ENCODE assay signal across 9 cellular contexts in genomic region chr5:150490754-150491153, GRCh38. TPM values are rescaled to one million over a fixed set of nuclear protein-coding genes. Genes with fewer than 3 reads are reported as not detected.
DNase-seq lines count a peak whose midpoint lies in the region; ATAC-seq and TF ChIP-seq lines count a peak whose summit lies in the region.
"Had no signal": no experiment of that assay in that cellular context is flagged by ENCODE, and none has a peak within 500 bp of the region (broad histone marks: within the 10 kb centered on the region; RNA-seq: fewer than 3 reads in every experiment).

No MANE protein-coding gene starts in this region.

- TF ChIP-seq EP300 in gastroesophageal sphincter (IDR thresholded peaks at IDR 0.05): no peak

- H3K4me2 ChIP-seq in GM23248 (ENCODE audit: unreplicated experiment): peak overlapping the region; percentile 59

- intact Hi-C loops in spleen (cut with DNase I; ENCODE audit: low total_unique reads): no loop called here

- peak overlapping the region; percentile 93 for H3K9ac ChIP-seq in GM23248
- peak overlapping the region; percentile 13 for H3K9ac ChIP-seq in SK-N-MC (ENCODE audit: insufficient read length)

- H3F3A ChIP-seq in GM23248 (ENCODE audit: insufficient read depth): peaks cover 71% of the 10 kb centered on the region

- H3K4me1 Mint-ChIP-seq in activated naive CD8-positive, alpha-beta T cell treated with anti-CD3 and anti-CD28 coated beads for 36 hours: peaks cover 8% of the 10 kb centered on the region

- peak overlapping the region; percentile 24; the same call in 1 of the 2 replicates for H3K4me3 ChIP-seq in GM23248
- 0 out of 2 replicates have a peak overlapping the region, but pooled peaks have one; percentile 6 for H3K4me3 ChIP-seq in SK-N-MC
- no peak overlapping the region for H3K4me3 ChIP-seq in gastroesophageal sphincter
- peak overlapping the region in 2 of 8 donors; percentile 13 to 86 for H3K4me3 ChIP-seq in spleen

- TF ChIP-seq CTCF in gastroesophageal sphincter (IDR thresholded peaks at IDR 0.05): no peak
- no peak for TF ChIP-seq CTCF in spleen (IDR thresholded peaks at IDR 0.05 in 8 of 11, conservative IDR thresholded peaks at IDR 0.05 in 3 of 11)

- H3K36me3 Mint-ChIP-seq in activated naive CD8-positive, alpha-beta T cell treated with anti-CD3 and anti-CD28 coated beads for 36 hours: no peaks in the 10 kb centered on the region

- H3K27me3 Mint-ChIP-seq in activated naive CD8-positive, alpha-beta T cell treated with anti-CD3 and anti-CD28 coated beads for 36 hours: peaks cover 12% of the 10 kb centered on the region

- no peak for ATAC-seq in gastroesophageal sphincter

- no peak overlapping the region for H2AFZ ChIP-seq in GM23248

- H3K9me3 ChIP-seq in GM23248 (ENCODE audit: low read depth) (no peaks in the 10 kb centered on the region), SK-N-MC (ENCODE audit: low read depth, low read length) (no peaks in the 10 kb centered on the region), gastroesophageal sphincter (no peaks in the 10 kb centered on the region), spleen (no peaks in the 10 kb centered on the region)

- H4K20me1 ChIP-seq in GM23248 (ENCODE audit: insufficient read depth): no peaks in the 10 kb centered on the region

- H3K27me3 ChIP-seq in GM23248 (replicated peaks; ENCODE audit: insufficient read depth): no peaks in the 10 kb centered on the region
- no peaks in the 10 kb centered on the region for H3K27me3 ChIP-seq in gastroesophageal sphincter
- peaks cover 0 to 4% (median 0%) of the 10 kb centered on the region in 7 donors for H3K27me3 ChIP-seq in spleen (replicated peaks in 1 of 7)

- TF ChIP-seq POLR2A in gastroesophageal sphincter (IDR thresholded peaks at IDR 0.05) (no peak), spleen (IDR thresholded peaks at IDR 0.05) (no peak)

- H3K9me2 ChIP-seq in GM23248 (ENCODE audit: insufficient read depth): no peaks in the 10 kb centered on the region

- 67 to 84% methylated on average over 1 of the region's 1 CpG for WGBS in GM23248 (ENCODE audit: low coverage in 1 of 2, low lambda C conversion rate in 2 of 2, missing lambda C conversion rate in 2 of 2), 2 experiments
- 18 to 20% methylated on average over 1 of the region's 1 CpG for WGBS in gastroesophageal sphincter (ENCODE audit: low coverage in 1 of 2), 2 donors
- 19 to 52% (median 42%) methylated on average over 1 of the region's 1 CpG for WGBS in spleen, 5 donors

- H3K36me3 ChIP-seq in GM23248 (ENCODE audit: low read depth) (no peaks in the 10 kb centered on the region), SK-N-MC (ENCODE audit: insufficient read depth, low read length) (no peaks in the 10 kb centered on the region), gastroesophageal sphincter (no peaks in the 10 kb centered on the region), spleen (peaks cover 0 to 59% (median 0%) of the 10 kb centered on the region in 6 donors)

- H3K27ac ChIP-seq in GM23248 (peak overlapping the region; percentile 88), SK-N-MC (no peak overlapping the region; the same call in 1 of the 2 replicates), gastroesophageal sphincter (peak overlapping the region; percentile 19 to 98 (median 95)), spleen (peak overlapping the region; percentile 70 to 99 (median 97))

- H3K79me2 ChIP-seq in GM23248 (ENCODE audit: insufficient read depth): peaks cover 96% of the 10 kb centered on the region

- H3K4me3 Mint-ChIP-seq in activated naive CD8-positive, alpha-beta T cell treated with anti-CD3 and anti-CD28 coated beads for 36 hours: no peak overlapping the region

- in situ Hi-C loops in GM23248 (cut with MboI): no loop called here

- no peaks in the 10 kb centered on the region for H3K9me3 Mint-ChIP-seq in activated naive CD8-positive, alpha-beta T cell treated with anti-CD3 and anti-CD28 coated beads for 36 hours

- H3K4me1 ChIP-seq in GM23248 (ENCODE audit: insufficient read depth) (peaks cover 62% of the 10 kb centered on the region), gastroesophageal sphincter (peaks cover 29 to 84% (median 57%) of the 10 kb centered on the region in 3 donors), spleen (peaks cover 44 to 89% (median 74%) of the 10 kb centered on the region in 6 donors)

- DNase-seq in GM23248: peak; percentile 13
- no peak for DNase-seq in SK-N-MC (ENCODE audit: low read depth, low spot score)
- DNase-seq in spleen: no peak
- DNase-seq in HCEC 1CT: no peak
- DNase-seq in RPMI8226: no peak
- no peak for DNase-seq in SIG-M5 (lab: John Stamatoyannopoulos, UW)
- no peak for DNase-seq in activated naive CD8-positive, alpha-beta T cell treated with anti-CD3 and anti-CD28 coated beads for 36 hours
- DNase-seq: DMS53 had no signal

- H3K27ac Mint-ChIP-seq in activated naive CD8-positive, alpha-beta T cell treated with anti-CD3 and anti-CD28 coated beads for 36 hours: no peak overlapping the region

RNA-seq across cellular contexts. Expression of gene NDST1, which starts 17.2 kb away (rescaled TPM):
- total RNA-seq in GM23248 (2014; rRNA removed; shearing (Covaris generic)): 129 and 159 TPM in 2 replicates
- polyA plus RNA-seq in GM23248 (2016; fragmentation: Nextera tagmentation; extraction: Ambion mirVana) (39.1 and 41.3 TPM in 2 replicates), spleen (10 to 100 TPM in 1 of 3 donors, 1 to 10 TPM in 2; 6.1 to 45.7 (median 6.8) TPM)
- total RNA-seq in gastroesophageal sphincter (100 to 1,000 TPM in 1 of 4 donors, 10 to 100 TPM in 3; 58.3 to 146 (median 72.1) TPM), spleen (100 to 1,000 TPM; 123 to 360 (median 261) TPM)
- 1 to 10 TPM; 7.1 to 7.3 TPM for total RNA-seq in activated naive CD8-positive, alpha-beta T cell treated with anti-CD3 and anti-CD28 coated beads for 36 hours

RNA-seq across cellular contexts. Expression of gene RPS14, which starts 41.2 kb away (rescaled TPM):
- total RNA-seq in GM23248 (2014; rRNA removed; shearing (Covaris generic)): 1,694 and 1,749 TPM in 2 replicates
- polyA plus RNA-seq in GM23248 (2016; fragmentation: Nextera tagmentation; extraction: Ambion mirVana): 1,343 and 1,380 TPM in 2 replicates
- total RNA-seq in gastroesophageal sphincter: 1,000 to 10,000 TPM; 1,275 to 3,828 (median 2,502) TPM
- total RNA-seq in spleen: 1,000 to 10,000 TPM; 1,801 to 2,829 (median 2,025) TPM
- 1,000 to 10,000 TPM; 5,417 to 8,400 (median 8,329) TPM for polyA plus RNA-seq in spleen
- total RNA-seq in activated naive CD8-positive, alpha-beta T cell treated with anti-CD3 and anti-CD28 coated beads for 36 hours: 1,000 to 10,000 TPM; 2,978 to 3,004 TPM

Comparison
In these comparisons a context has a peak if more than half of its experiments do, and no peak if none do; other contexts are left out.
1. H3K4me3 ChIP-seq: peak in GM23248 (single experiment) and SK-N-MC (single experiment); none in gastroesophageal sphincter (0 of 2).
2. RNA of gene NDST1, which starts 17.2 kb away (total RNA-seq): 123 to 360 TPM in spleen, 129 to 159 TPM in GM23248 and 58.3 to 146 TPM in gastroesophageal sphincter; 7.1 to 7.3 TPM in activated naive CD8-positive, alpha-beta T cell treated with anti-CD3 and anti-CD28 coated beads for 36 hours; every median in the first group is over 4 times any median in the second.